1 cellular context compared by ENCODE assay signal in genomic region chr15:40314723-40315276, GRCh38.
TF ChIP-seq lines count a peak whose summit lies in the region.

No MANE protein-coding gene starts in this region.

TF ChIP-seq in SK-N-SH, 30 proteins besides CTCF, POLR2A, EP300 and RAD21 (continued from another document):
- no peak for TF ChIP-seq USF2 (IDR thresholded peaks at IDR 0.05; ENCODE audit: borderline replicate concordance, low read depth, low read length)
- TF ChIP-seq NFIC (IDR thresholded peaks at IDR 0.05; ENCODE audit: borderline replicate concordance): peak; percentile 49
- TF ChIP-seq JUND (IDR thresholded peaks at IDR 0.05): no peak; the same call in 1 of the 2 replicates
- TF ChIP-seq SMC3 (IDR thresholded peaks at IDR 0.05; ENCODE audit: low read depth, low read length): no peak
- no peak for TF ChIP-seq POLR2AphosphoS5 (IDR thresholded peaks at IDR 0.05; ENCODE audit: low read depth, low read length)
- no peak for TF ChIP-seq MXI1 (IDR thresholded peaks at IDR 0.05; ENCODE audit: low read depth, low read length)
- 0 out of 2 replicates have a peak, but pooled peaks have one; percentile 30 for TF ChIP-seq TEAD4 (IDR thresholded peaks at IDR 0.05; ENCODE audit: borderline replicate concordance, insufficient read depth)
- 0 out of 2 replicates have a peak, but pooled peaks have one; percentile 32 for TF ChIP-seq REST (IDR thresholded peaks at IDR 0.05; ENCODE audit: low read depth, low read length)
- no peak for TF ChIP-seq ZBTB33 (IDR thresholded peaks at IDR 0.05; ENCODE audit: borderline replicate concordance, low read depth)
- TF ChIP-seq NRF1 (IDR thresholded peaks at IDR 0.05; ENCODE audit: low read depth, low read length): no peak
- no peak for TF ChIP-seq RCOR1 (IDR thresholded peaks at IDR 0.05; ENCODE audit: low read length)
- no peak for TF ChIP-seq GATA2 (CRISPR knock-in tag; IDR thresholded peaks at IDR 0.05)
- TF ChIP-seq IRF3 (IDR thresholded peaks at IDR 0.05; ENCODE audit: low read depth, low read length): no peak
- no peak for TF ChIP-seq ELF1 (IDR thresholded peaks at IDR 0.05)
- no peak for TF ChIP-seq FOXJ3 (CRISPR knock-in tag; IDR thresholded peaks at IDR 0.05)
- peak; percentile 18; the same call in 1 of the 2 replicates for TF ChIP-seq PBX3 (IDR thresholded peaks at IDR 0.05)
- TF ChIP-seq FOSL2 (IDR thresholded peaks at IDR 0.05; ENCODE audit: borderline replicate concordance, low read depth): peak; percentile 38; the same call in 1 of the 2 replicates
- no peak for TF ChIP-seq GABPA (IDR thresholded peaks at IDR 0.05; ENCODE audit: low read depth)
- TF ChIP-seq RFX5 (IDR thresholded peaks at IDR 0.05; ENCODE audit: low read length): no peak
- TF ChIP-seq MAX (IDR thresholded peaks at IDR 0.05; ENCODE audit: low read depth): no peak
- no peak for TF ChIP-seq TAF1 (IDR thresholded peaks at IDR 0.05; ENCODE audit: borderline replicate concordance, low read depth, low read length)
- TF ChIP-seq RXRA (IDR thresholded peaks at IDR 0.05; ENCODE audit: borderline replicate concordance, low read depth): no peak
- no peak for TF ChIP-seq FOXM1 (IDR thresholded peaks at IDR 0.05; ENCODE audit: low read depth)
- TF ChIP-seq USF1 (IDR thresholded peaks at IDR 0.05; ENCODE audit: borderline replicate concordance, low read depth): no peak
- TF ChIP-seq MEF2A (IDR thresholded peaks at IDR 0.05; ENCODE audit: borderline replicate concordance, low read depth): no peak
